Comparison of ENCODE assay signal across 11 cellular contexts in genomic region chr7:5755704-5756131, GRCh38. TPM values are rescaled to one million over a fixed set of nuclear protein-coding genes. Genes with fewer than 3 reads are reported as not detected.
A peak's percentile ranks its signal among the peaks of the same experiment; 100 is the strongest.
DNase-seq lines count a peak whose midpoint lies in the region; ATAC-seq and TF ChIP-seq lines count a peak whose summit lies in the region.
"Had no signal": no experiment of that assay in that cellular context is flagged by ENCODE, and none has a peak within 500 bp of the region (broad histone marks: within the 10 kb centered on the region; RNA-seq: fewer than 3 reads in every experiment).

No MANE protein-coding gene starts in this region.

- TF ChIP-seq RAD21 in Ishikawa (IDR thresholded peaks at IDR 0.05; ENCODE audit: low read depth), result no peak

- POLR2A ChIA-PET in T-cell (lab: Charles Lee), result no interaction called here

- no peak overlapping the region for H3K27ac Mint-ChIP-seq in activated naive CD8-positive, alpha-beta T cell treated with anti-CD3 and anti-CD28 coated beads, Interleukin-2, amount 50 U/mL, for 24 hours
- no peak overlapping the region for H3K27ac Mint-ChIP-seq in T-cell
- H3K27ac Mint-ChIP-seq: activated CD4-positive, alpha-beta memory T cell treated with anti-CD3 and anti-CD28 coated beads, Interleukin-2, amount 10 ng/mL, durations not matched to agents 7 days and 5 days had no signal

- peaks cover 11% of the 10 kb centered on the region for H3K4me1 Mint-ChIP-seq in activated naive CD8-positive, alpha-beta T cell treated with anti-CD3 and anti-CD28 coated beads, Interleukin-2, amount 50 U/mL, for 24 hours
- H3K4me1 Mint-ChIP-seq in T-cell, result peaks cover 7 to 15% (median 11%) of the 10 kb centered on the region in 3 donors
- H3K4me1 Mint-ChIP-seq: activated CD4-positive, alpha-beta memory T cell treated with anti-CD3 and anti-CD28 coated beads, Interleukin-2, amount 10 ng/mL, durations not matched to agents 7 days and 5 days had no signal

- CTCF ChIA-PET in T-cell (lab: Charles Lee), result interaction anchor here in 1 of 2 donors (0.6 kb wide), 1 partner anchor 28 kb away, joined by 6 read pairs; no protein-coding TSS in a partner anchor

- DNase-seq in AG09319 (ENCODE audit: extremely low read depth, low read depth) (peak; percentile 55), iris pigment epithelial cell (ENCODE audit: low read depth) (peak; percentile 87), SHP77 (lab: John Stamatoyannopoulos, UW) (no peak), T-cell (no peak)
- DNase-seq in activated naive CD8-positive, alpha-beta T cell treated with anti-CD3 and anti-CD28 coated beads, Interleukin-2, amount 50 U/mL, for 24 hours, result no peak
- no peak for DNase-seq in central memory CD4-positive, alpha-beta T cell
- DNase-seq: activated CD4-positive, alpha-beta memory T cell treated with anti-CD3 and anti-CD28 coated beads, Interleukin-2, amount 10 ng/mL, durations not matched to agents 7 days and 5 days; DMS53; retina had no signal

- H3K36me3 Mint-ChIP-seq in activated naive CD8-positive, alpha-beta T cell treated with anti-CD3 and anti-CD28 coated beads, Interleukin-2, amount 50 U/mL, for 24 hours (ENCODE audit: low read depth), result peaks cover 43% of the 10 kb centered on the region
- peaks cover 42% of the 10 kb centered on the region for H3K36me3 Mint-ChIP-seq in T-cell

- no peak for TF ChIP-seq CTCF in AG09319 (IDR thresholded peaks at IDR 0.05; ENCODE audit: low read depth, low read length)

- no peak for TF ChIP-seq EP300 in Ishikawa (IDR thresholded peaks at IDR 0.05; ENCODE audit: borderline replicate concordance)

- H3K27me3 Mint-ChIP-seq in activated naive CD8-positive, alpha-beta T cell treated with anti-CD3 and anti-CD28 coated beads, Interleukin-2, amount 50 U/mL, for 24 hours, result no peaks in the 10 kb centered on the region
- no peaks in the 10 kb centered on the region for H3K27me3 Mint-ChIP-seq in T-cell
- H3K27me3 Mint-ChIP-seq: activated CD4-positive, alpha-beta memory T cell treated with anti-CD3 and anti-CD28 coated beads, Interleukin-2, amount 10 ng/mL, durations not matched to agents 7 days and 5 days had no signal

- H3K4me3 Mint-ChIP-seq in activated naive CD8-positive, alpha-beta T cell treated with anti-CD3 and anti-CD28 coated beads, Interleukin-2, amount 50 U/mL, for 24 hours, result no peak overlapping the region
- H3K4me3 Mint-ChIP-seq in T-cell, result no peak overlapping the region
- H3K4me3 Mint-ChIP-seq: activated CD4-positive, alpha-beta memory T cell treated with anti-CD3 and anti-CD28 coated beads, Interleukin-2, amount 10 ng/mL, durations not matched to agents 7 days and 5 days had no signal

- ATAC-seq in activated naive CD8-positive, alpha-beta T cell treated with anti-CD3 and anti-CD28 coated beads, Interleukin-2, amount 50 U/mL, for 24 hours, result peak; percentile 59
- ATAC-seq in GM21723 (IDR thresholded peaks at IDR 0.05; ENCODE audit: unreplicated experiment) (no peak), T-cell (replicated peaks in 1 of 4) (no peak)

- H3K9me3 Mint-ChIP-seq in activated naive CD8-positive, alpha-beta T cell treated with anti-CD3 and anti-CD28 coated beads, Interleukin-2, amount 50 U/mL, for 24 hours, result no peaks in the 10 kb centered on the region
- H3K9me3 Mint-ChIP-seq in T-cell, result no peaks in the 10 kb centered on the region
- H3K9me3 Mint-ChIP-seq: activated CD4-positive, alpha-beta memory T cell treated with anti-CD3 and anti-CD28 coated beads, Interleukin-2, amount 10 ng/mL, durations not matched to agents 7 days and 5 days had no signal

TF ChIP-seq in Ishikawa, 13 proteins besides CTCF, POLR2A, EP300 and RAD21:
- TF ChIP-seq, protein P1, sequence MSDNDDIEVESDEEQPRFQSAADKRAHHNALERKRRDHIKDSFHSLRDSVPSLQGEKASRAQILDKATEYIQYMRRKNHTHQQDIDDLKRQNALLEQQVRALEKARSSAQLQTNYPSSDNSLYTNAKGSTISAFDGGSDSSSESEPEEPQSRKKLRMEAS (IDR thresholded peaks at IDR 0.05), result no peak
- 0 out of 2 replicates have a peak, but pooled peaks have one; percentile 6 for TF ChIP-seq CEBPB (IDR thresholded peaks at IDR 0.05)

RNA-seq across cellular contexts. Expression of gene RNF216, which starts 25.7 kb away (rescaled TPM):
- 10 to 100 TPM; 79.5 to 96.6 (median 87.4) TPM for total RNA-seq in T-cell

Comparison
In these comparisons a context has a peak if more than half of its experiments do, and no peak if none do; other contexts are left out.
1. DNase-seq: peak in AG09319 (single experiment) and iris pigment epithelial cell (single experiment); none in activated naive CD8-positive, alpha-beta T cell treated with anti-CD3 and anti-CD28 coated beads, Interleukin-2, amount 50 U/mL, for 24 hours (single experiment), central memory CD4-positive, alpha-beta T cell (single experiment), SHP77 (0 of 2) and T-cell (0 of 34).